1 cellular context compared by ENCODE assay signal in genomic region chrX:14872355-14872754, GRCh38.
TF ChIP-seq lines count a peak whose summit lies in the region.

No MANE protein-coding gene starts in this region.

TF ChIP-seq in GM23338, 12 proteins besides CTCF, POLR2A, EP300 and RAD21:
- no peak for TF ChIP-seq ZNF462 (CRISPR knock-in tag; IDR thresholded peaks at IDR 0.05)
- no peak for TF ChIP-seq EZH2phosphoT487 (IDR thresholded peaks at IDR 0.05; ENCODE audit: unreplicated experiment)
- TF ChIP-seq ETS1 (IDR thresholded peaks at IDR 0.05): no peak
- TF ChIP-seq ZNF331 (CRISPR knock-in tag; IDR thresholded peaks at IDR 0.05; ENCODE audit: low read depth): no peak
- TF ChIP-seq STAT1 (IDR thresholded peaks at IDR 0.05; ENCODE audit: unreplicated experiment): no peak
- TF ChIP-seq, protein P1, sequence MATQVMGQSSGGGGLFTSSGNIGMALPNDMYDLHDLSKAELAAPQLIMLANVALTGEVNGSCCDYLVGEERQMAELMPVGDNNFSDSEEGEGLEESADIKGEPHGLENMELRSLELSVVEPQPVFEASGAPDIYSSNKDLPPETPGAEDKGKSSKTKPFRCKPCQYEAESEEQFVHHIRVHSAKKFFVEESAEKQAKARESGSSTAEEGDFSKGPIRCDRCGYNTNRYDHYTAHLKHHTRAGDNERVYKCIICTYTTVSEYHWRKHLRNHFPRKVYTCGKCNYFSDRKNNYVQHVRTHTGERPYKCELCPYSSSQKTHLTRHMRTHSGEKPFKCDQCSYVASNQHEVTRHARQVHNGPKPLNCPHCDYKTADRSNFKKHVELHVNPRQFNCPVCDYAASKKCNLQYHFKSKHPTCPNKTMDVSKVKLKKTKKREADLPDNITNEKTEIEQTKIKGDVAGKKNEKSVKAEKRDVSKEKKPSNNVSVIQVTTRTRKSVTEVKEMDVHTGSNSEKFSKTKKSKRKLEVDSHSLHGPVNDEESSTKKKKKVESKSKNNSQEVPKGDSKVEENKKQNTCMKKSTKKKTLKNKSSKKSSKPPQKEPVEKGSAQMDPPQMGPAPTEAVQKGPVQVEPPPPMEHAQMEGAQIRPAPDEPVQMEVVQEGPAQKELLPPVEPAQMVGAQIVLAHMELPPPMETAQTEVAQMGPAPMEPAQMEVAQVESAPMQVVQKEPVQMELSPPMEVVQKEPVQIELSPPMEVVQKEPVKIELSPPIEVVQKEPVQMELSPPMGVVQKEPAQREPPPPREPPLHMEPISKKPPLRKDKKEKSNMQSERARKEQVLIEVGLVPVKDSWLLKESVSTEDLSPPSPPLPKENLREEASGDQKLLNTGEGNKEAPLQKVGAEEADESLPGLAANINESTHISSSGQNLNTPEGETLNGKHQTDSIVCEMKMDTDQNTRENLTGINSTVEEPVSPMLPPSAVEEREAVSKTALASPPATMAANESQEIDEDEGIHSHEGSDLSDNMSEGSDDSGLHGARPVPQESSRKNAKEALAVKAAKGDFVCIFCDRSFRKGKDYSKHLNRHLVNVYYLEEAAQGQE (IDR thresholded peaks at IDR 0.05; ENCODE audit: unreplicated experiment): no peak
- TF ChIP-seq NANOG (IDR thresholded peaks at IDR 0.05; ENCODE audit: borderline replicate concordance): no peak
- TF ChIP-seq JUNB (IDR thresholded peaks at IDR 0.05; ENCODE audit: unreplicated experiment): no peak
- no peak for TF ChIP-seq CREB1 (CRISPR knock-in tag; IDR thresholded peaks at IDR 0.05; ENCODE audit: low read depth)
- no peak for TF ChIP-seq POLR2AphosphoS5 (IDR thresholded peaks at IDR 0.05; ENCODE audit: low read depth)
- TF ChIP-seq ZNF114 (CRISPR knock-in tag; IDR thresholded peaks at IDR 0.05): no peak
- TF ChIP-seq EZH2 (IDR thresholded peaks at IDR 0.05; ENCODE audit: low read depth, unreplicated experiment): no peak
